18 cellular contexts compared by ENCODE assay signal in genomic region chr17:4269915-4270314, GRCh38.
"Had no signal": no experiment of that assay in that cellular context is flagged by ENCODE, and none has a peak within 500 bp of the region (broad histone marks: within the 10 kb centered on the region; RNA-seq: fewer than 3 reads in every experiment).

No MANE protein-coding gene starts in this region.

- H3K27me3 ChIP-seq: hepatocyte, neural progenitor cell, suprapubic skin, transverse colon had no signal

- DNase-seq: activated CD4-positive, alpha-beta T cell treated with anti-CD3 and anti-CD28 coated beads for 36 hours; activated CD4-positive, alpha-beta T cell treated with anti-CD3 and anti-CD28 coated beads, Interleukin-2, amount 50 U/mL, for 48 hours; activated CD8-positive, alpha-beta memory T cell treated with anti-CD3 and anti-CD28 coated beads, Interleukin-2, amount 50 U/mL, for 48 hours; activated effector memory CD4-positive, alpha-beta T cell treated with Interleukin-2 at 50 U/mL for 16 hours; activated naive CD4-positive, alpha-beta T cell treated with anti-CD3 and anti-CD28 coated beads for 36 hours; activated T-cell treated with anti-CD3 and anti-CD28 coated beads, Interleukin-2, amount 50 U/mL, for 72 hours; foreskin fibroblast; immature natural killer cell; posterior cingulate gyrus; retina; stimulated activated CD4-positive, alpha-beta T cell treated with anti-CD3 and anti-CD28 coated beads, Interleukin-4, amount 100 ng/mL, for 24 hours; stimulated activated naive CD8-positive, alpha-beta T cell treated with anti-CD3 and anti-CD28 coated beads, Interleukin-15, amount 100 ng/mL, for 72 hours; T1000; transverse colon had no signal

- H3K27ac ChIP-seq: hepatocyte, neural progenitor cell, suprapubic skin had no signal

- ATAC-seq: activated CD4-positive, alpha-beta T cell treated with anti-CD3 and anti-CD28 coated beads for 36 hours; activated T-cell treated with anti-CD3 and anti-CD28 coated beads, Interleukin-2, amount 50 U/mL, for 72 hours; stimulated activated naive CD8-positive, alpha-beta T cell treated with anti-CD3 and anti-CD28 coated beads, Interleukin-15, amount 100 ng/mL, for 72 hours; WTC11 had no signal

- H3K9me3 ChIP-seq: suprapubic skin, transverse colon had no signal

- H3K4me1 ChIP-seq: neural progenitor cell had no signal

- H3K4me3 ChIP-seq: hepatocyte, neural progenitor cell, suprapubic skin, transverse colon had no signal

- H3K36me3 ChIP-seq: neural progenitor cell had no signal
